In genomic region chrX:153645921-153646481, GRCh38 we compare ENCODE assay signal across 27 cellular contexts. TPM values are rescaled to one million over a fixed set of nuclear protein-coding genes. Genes with fewer than 3 reads are reported as not detected.
A peak's percentile ranks its signal among the peaks of the same experiment; 100 is the strongest.
DNase-seq lines count a peak whose midpoint lies in the region; ATAC-seq and TF ChIP-seq lines count a peak whose summit lies in the region.
"Had no signal": no experiment of that assay in that cellular context is flagged by ENCODE, and none has a peak within 500 bp of the region (broad histone marks: within the 10 kb centered on the region; RNA-seq: fewer than 3 reads in every experiment).

No MANE protein-coding gene starts in this region.

- no peak for ATAC-seq in activated CD4-positive, CD25-positive, alpha-beta regulatory T cell treated with anti-CD3 and anti-CD28 coated beads, Interleukin-2, amount 50 U/mL, for 24 hours
- ATAC-seq: gastrocnemius medialis had no signal

- no peak overlapping the region for H3K4me2 ChIP-seq in hepatocyte

- intact Hi-C loops in Caco-2 (cut with micrococcal nuclease; ENCODE audit: unreplicated experiment) (loop anchor here (5.0 kb wide), 1 partner anchor 34 kb away; no protein-coding TSS in a partner anchor), Calu3 (cut with micrococcal nuclease; ENCODE audit: unreplicated experiment) (no loop called here)

- CTCF ChIA-PET in Caco-2 (lab: Charles Lee) (interaction anchor here (0.5 to 3.4 kb wide), 8 partner anchors 10 to 47 kb away, joined by 3 to 15 read pairs (median 5); partner anchors contain the start of gene CCNQ), RWPE1 (lab: Yijun Ruan, JAX) (interaction anchor here (0.5 to 0.9 kb wide), 3 partner anchors 9 to 837 kb away, joined by 3 to 4 read pairs (median 4); no protein-coding TSS in a partner anchor), Calu3 (lab: Charles Lee) (interaction anchor here (1.6 kb wide), 1 partner anchor 22 kb away, joined by 6 read pairs; no protein-coding TSS in a partner anchor)

- WGBS in endodermal cell (ENCODE audit: insufficient coverage in 1 of 2, insufficient read length in 1 of 2), 2 experiments = 72 to 88% methylated on average over 2 to 10 of the region's 10 CpGs
- WGBS in hepatocyte (ENCODE audit: low lambda C conversion rate, missing lambda C conversion rate) = 61% methylated on average over 10 of the region's 10 CpGs

- DNase-seq in Caco-2 (peak; percentile 32 to 65), RWPE1 (ENCODE audit: low spot score) (peak; percentile 32), endodermal cell (peak; percentile 38), hepatocyte (ENCODE audit: low spot score) (no peak), anterior cingulate cortex (lab: John Stamatoyannopoulos, UW) (no peak), Calu3 (no peak)
- DNase-seq: activated CD4-positive, alpha-beta T cell treated with anti-CD3 and anti-CD28 coated beads for 4 hours; activated naive CD4-positive, alpha-beta T cell treated with anti-CD3 and anti-CD28 coated beads, Interleukin-2, amount 50 U/mL, for 16 hours; C1 segment of cervical spinal cord; cortex of kidney; DND-41; gastrocnemius medialis; GOT3; hypothalamus; Karpas-422; NCI-H1436; NCI-H2081 treated with DMSO at 0.1 percent for 48 hours; NCI-H226; stimulated activated naive CD4-positive, alpha-beta T cell treated with Interleukin-2 at 50 U/mL for 16 hours; testis had no signal

- peaks cover 4% of the 10 kb centered on the region for H3K27me3 Mint-ChIP-seq in Caco-2 (ENCODE audit: insufficient read depth, unreplicated experiment)
- H3K27me3 Mint-ChIP-seq in endodermal cell (ENCODE audit: insufficient read depth) = peaks cover 67% of the 10 kb centered on the region
- peaks cover 55% of the 10 kb centered on the region for H3K27me3 Mint-ChIP-seq in nephron (ENCODE audit: low read depth)
- H3K27me3 Mint-ChIP-seq in Calu3 (ENCODE audit: unreplicated experiment) = peaks cover 59% of the 10 kb centered on the region

- H3K4me3 ChIP-seq in Caco-2 (ENCODE audit: low read depth, low read length) = peak overlapping the region; percentile 10; the same call in 1 of the 2 replicates
- no peak overlapping the region for H3K4me3 ChIP-seq in endodermal cell (ENCODE audit: low read length)
- no peak overlapping the region for H3K4me3 ChIP-seq in hepatocyte
- H3K4me3 ChIP-seq: cardiac muscle cell, gastrocnemius medialis, mucosa of descending colon, testis had no signal

- no TSS peak for BruUV-seq in Caco-2 (replicated peaks; lab: Mats Ljungman, UMichigan)
- no TSS peak for BruUV-seq in Calu3 (replicated peaks; lab: Mats Ljungman, UMichigan)

- no peaks in the 10 kb centered on the region for H3K79me2 ChIP-seq in hepatocyte

- H3K9ac ChIP-seq in endodermal cell (ENCODE audit: extremely low read depth, low read length, poor library complexity, severe bottlenecking) = no peak overlapping the region

- H3K27ac Mint-ChIP-seq in Caco-2 (ENCODE audit: unreplicated experiment) (no peak overlapping the region), endodermal cell (no peak overlapping the region), nephron (no peak overlapping the region), Calu3 (ENCODE audit: unreplicated experiment) (no peak overlapping the region)

- no peaks in the 10 kb centered on the region for H4K20me1 ChIP-seq in hepatocyte (ENCODE audit: insufficient read depth, poor library complexity, severe bottlenecking)

- H3K9me2 ChIP-seq in hepatocyte (replicated peaks; ENCODE audit: insufficient read depth) = no peaks in the 10 kb centered on the region

- POLR2A ChIA-PET in Caco-2 (lab: Charles Lee) = no interaction called here
- POLR2A ChIA-PET in RWPE1 (lab: Yijun Ruan, JAX; ENCODE audit: low non-redundant PET) = interaction anchor here (0.6 kb wide), 1 partner anchor 49 kb away, joined by 3 read pairs; no protein-coding TSS in a partner anchor

- H3K27ac ChIP-seq in RWPE1 (peak overlapping the region; percentile 73), endodermal cell (ENCODE audit: low read depth, low read length) (no peak overlapping the region), hepatocyte (no peak overlapping the region)
- H3K27ac ChIP-seq: cardiac muscle cell, gastrocnemius medialis, testis, vagina had no signal

- H3K36me3 ChIP-seq in Caco-2 (ENCODE audit: control insufficient read depth, insufficient read depth, low read length) (no peaks in the 10 kb centered on the region), endodermal cell (ENCODE audit: control insufficient read depth, insufficient read depth, low read length) (no peaks in the 10 kb centered on the region), hepatocyte (replicated peaks; ENCODE audit: insufficient read depth, low read depth) (no peaks in the 10 kb centered on the region)
- H3K36me3 ChIP-seq: cardiac muscle cell, gastrocnemius medialis, vagina had no signal

- H2AFZ ChIP-seq in hepatocyte = no peak overlapping the region

- TF ChIP-seq CTCF in Caco-2 (IDR thresholded peaks at IDR 0.05; ENCODE audit: insufficient read depth in 1 of 2, low read depth in 1 of 2, low read length in 1 of 2, severe bottlenecking in 1 of 2, unreplicated experiment in 1 of 2) = no peak
- no peak for TF ChIP-seq CTCF in RWPE1 (conservative IDR thresholded peaks at IDR 0.05; ENCODE audit: low read depth)
- no peak for TF ChIP-seq CTCF in endodermal cell (conservative IDR thresholded peaks at IDR 0.05)
- TF ChIP-seq CTCF in nephron (IDR thresholded peaks at IDR 0.05; ENCODE audit: unreplicated experiment in 3 of 3) = no peak
- no peak for TF ChIP-seq CTCF in hepatocyte (IDR thresholded peaks at IDR 0.05; ENCODE audit: poor library complexity)
- no peak for TF ChIP-seq CTCF in Calu3 (IDR thresholded peaks at IDR 0.05; ENCODE audit: unreplicated experiment)

- H3K27me3 ChIP-seq in Caco-2 (replicated peaks; ENCODE audit: control insufficient read depth, insufficient read depth, low read length) (no peaks in the 10 kb centered on the region), endodermal cell (ENCODE audit: control insufficient read depth, insufficient read depth, low read length, poor library complexity, severe bottlenecking) (peaks cover 75% of the 10 kb centered on the region), hepatocyte (peaks cover 8% of the 10 kb centered on the region)
- H3K27me3 ChIP-seq: testis had no signal

- H3K9me3 ChIP-seq in Caco-2 = no peaks in the 10 kb centered on the region
- H3K9me3 ChIP-seq in endodermal cell (ENCODE audit: control insufficient read depth, low read length) = no peaks in the 10 kb centered on the region
- H3K9me3 ChIP-seq in hepatocyte (ENCODE audit: low read depth) = no peaks in the 10 kb centered on the region
- H3K9me3 ChIP-seq: gastrocnemius medialis, mucosa of descending colon, testis, vagina had no signal

- H3K9me3 Mint-ChIP-seq in Caco-2 (ENCODE audit: unreplicated experiment) (no peaks in the 10 kb centered on the region), endodermal cell (peaks cover 48% of the 10 kb centered on the region), nephron (peaks cover 5% of the 10 kb centered on the region), Calu3 (ENCODE audit: low read depth, unreplicated experiment) (no peaks in the 10 kb centered on the region)

- no peaks in the 10 kb centered on the region for H3K36me3 Mint-ChIP-seq in Caco-2 (ENCODE audit: insufficient read depth, unreplicated experiment)
- H3K36me3 Mint-ChIP-seq in endodermal cell (ENCODE audit: low read depth) = no peaks in the 10 kb centered on the region
- no peaks in the 10 kb centered on the region for H3K36me3 Mint-ChIP-seq in nephron (ENCODE audit: low read depth)
- H3K36me3 Mint-ChIP-seq in Calu3 (ENCODE audit: insufficient read depth, unreplicated experiment) = peaks cover 6% of the 10 kb centered on the region

- H3K4me3 Mint-ChIP-seq in Caco-2 (ENCODE audit: unreplicated experiment) (peak overlapping the region; percentile 43), endodermal cell (no peak overlapping the region), nephron (peak overlapping the region in 2 of 3 experiments; percentile 3 to 36), Calu3 (ENCODE audit: low read depth, unreplicated experiment) (no peak overlapping the region)

- H3K4me1 ChIP-seq in Caco-2 = peaks cover 24% of the 10 kb centered on the region
- no peaks in the 10 kb centered on the region for H3K4me1 ChIP-seq in endodermal cell (ENCODE audit: control insufficient read depth, insufficient read depth, low read length)
- H3K4me1 ChIP-seq in hepatocyte (ENCODE audit: insufficient read depth) = no peaks in the 10 kb centered on the region
- H3K4me1 ChIP-seq: testis had no signal

- H3K4me1 Mint-ChIP-seq in Caco-2 (ENCODE audit: low read depth, unreplicated experiment) (peaks cover 6% of the 10 kb centered on the region), endodermal cell (peaks cover 3% of the 10 kb centered on the region), nephron (peaks cover 3% of the 10 kb centered on the region), Calu3 (ENCODE audit: low read depth, unreplicated experiment) (peaks cover 7% of the 10 kb centered on the region)

RNA-seq across cellular contexts. Expression of gene DUSP9, which starts 1.0 kb away (rescaled TPM):
- total RNA-seq in Caco-2 (2022) = 9.0 and 12.0 TPM in 2 replicates
- under 1 TPM; 0.18 to 0.31 TPM for total RNA-seq in endodermal cell
- polyA plus RNA-seq in endodermal cell (2013, experiment 1 of 2) = 1.5 TPM
- polyA plus RNA-seq in endodermal cell (2013, experiment 2 of 2) = 1.3 TPM
- 86.2 and 87.3 TPM in 2 replicates for total RNA-seq in hepatocyte
- 48.2 and 75.5 TPM in 2 replicates for polyA plus RNA-seq in hepatocyte
- total RNA-seq in Calu3 (2022) = 0.19 and 0.27 TPM in 2 replicates
- total RNA-seq: gastrocnemius medialis; mucosa of descending colon; T-helper 1 cell treated with Interleukin-12 subunit alpha and Interleukin-12 subunit beta and Interleukin-4 antibody, amounts not matched to agents 30 ng/mL and 1 ng/mL, for 36 hours had no signal

RNA-seq across cellular contexts. Expression of gene PNCK, which starts 27.6 kb away (rescaled TPM):
- total RNA-seq in Caco-2 (2022) (not detected in 2 replicates), endodermal cell (10 to 100 TPM in 1 of 2 donors, 1 to 10 TPM in 1; 2.8 to 12.9 TPM), hepatocyte (2.2 and 2.8 TPM in 2 replicates), Calu3 (2022) (1.1 TPM in 1 of 2 replicates, not detected in the other)
- 11.1 TPM for polyA plus RNA-seq in endodermal cell (2013, experiment 1 of 2)
- 9.0 TPM for polyA plus RNA-seq in endodermal cell (2013, experiment 2 of 2)
- polyA plus RNA-seq in hepatocyte = 0.28 and 1.9 TPM in 2 replicates
- total RNA-seq: activated CD8-positive, alpha-beta memory T cell treated with anti-CD3 and anti-CD28 coated beads for 36 hours; T-helper 1 cell treated with Interleukin-12 subunit alpha and Interleukin-12 subunit beta and Interleukin-4 antibody, amounts not matched to agents 30 ng/mL and 1 ng/mL, for 36 hours had no signal

RNA-seq across cellular contexts. Expression of gene SLC6A8, which starts 41.7 kb away (rescaled TPM):
- total RNA-seq in Caco-2 (2022) (8.8 and 11.2 TPM in 2 replicates), endodermal cell (100 to 1,000 TPM in 1 of 2 donors, 10 to 100 TPM in 1; 57.6 to 121 TPM), hepatocyte (19.5 and 28.4 TPM in 2 replicates), Calu3 (2022) (24.6 and 27.4 TPM in 2 replicates)
- 144 TPM for polyA plus RNA-seq in endodermal cell (2013, experiment 1 of 2)
- 117 TPM for polyA plus RNA-seq in endodermal cell (2013, experiment 2 of 2)
- 32.5 and 36.7 TPM in 2 replicates for polyA plus RNA-seq in hepatocyte

RNA-seq across cellular contexts. Expression of gene CCNQ, which starts 47.1 kb away (rescaled TPM):
- 23.8 and 26.3 TPM in 2 replicates for total RNA-seq in Caco-2 (2022)
- total RNA-seq in endodermal cell = 10 to 100 TPM; 17.1 to 20.8 TPM
- 20.0 TPM for polyA plus RNA-seq in endodermal cell (2013, experiment 1 of 2)
- polyA plus RNA-seq in endodermal cell (2013, experiment 2 of 2) = 18.4 TPM
- total RNA-seq in hepatocyte = 21.6 and 28.3 TPM in 2 replicates
- polyA plus RNA-seq in hepatocyte = 26.7 and 31.3 TPM in 2 replicates
- total RNA-seq in Calu3 (2022) = 17.8 and 18.9 TPM in 2 replicates

Comparison
In these comparisons a context has a peak if more than half of its experiments do, and no peak if none do; other contexts are left out.
1. DNase-seq: peak in Caco-2 (2 of 2), RWPE1 (single experiment) and endodermal cell (single experiment); none in hepatocyte (single experiment), anterior cingulate cortex (0 of 58) and Calu3 (single experiment).
2. H3K4me3 Mint-ChIP-seq: peak in Caco-2 (single experiment) and nephron (2 of 3); none in endodermal cell (single experiment) and Calu3 (single experiment).